11 cellular contexts compared by ENCODE assay signal in genomic region chr2:20317198-20317597, GRCh38.
"Had no signal": no experiment of that assay in that cellular context is flagged by ENCODE, and none has a peak within 500 bp of the region (broad histone marks: within the 10 kb centered on the region; RNA-seq: fewer than 3 reads in every experiment).

No MANE protein-coding gene starts in this region.

- DNase-seq: activated CD4-positive, alpha-beta T cell treated with anti-CD3 and anti-CD28 coated beads, Interleukin-2, amount 10 ng/mL, durations not matched to agents 7 days and 5 days; activated CD4-positive, CD25-positive, alpha-beta regulatory T cell; activated naive CD4-positive, alpha-beta T cell; dorsolateral prefrontal cortex; esophagus squamous epithelium; foreskin fibroblast; pancreas; stimulated activated CD4-positive, alpha-beta T cell treated with anti-CD3 and anti-CD28 coated beads, Interleukin-4, amount 100 ng/mL, for 24 hours; stimulated activated naive CD8-positive, alpha-beta T cell treated with anti-CD3 and anti-CD28 coated beads, Interleukin-15, amount 100 ng/mL, for 72 hours had no signal

- H3K27ac ChIP-seq: dorsolateral prefrontal cortex, esophagus squamous epithelium, pancreas, thoracic aorta had no signal

- ATAC-seq: pancreas; stimulated activated naive CD8-positive, alpha-beta T cell treated with anti-CD3 and anti-CD28 coated beads, Interleukin-15, amount 100 ng/mL, for 72 hours had no signal

- H3K4me3 ChIP-seq: dorsolateral prefrontal cortex, esophagus squamous epithelium, pancreas, thoracic aorta had no signal

- H3K4me1 ChIP-seq: pancreas had no signal

- H3K9me3 Mint-ChIP-seq: activated CD4-positive, alpha-beta T cell treated with anti-CD3 and anti-CD28 coated beads, Interleukin-2, amount 10 ng/mL, durations not matched to agents 7 days and 5 days; neural crest cell; stimulated activated naive CD8-positive, alpha-beta T cell treated with anti-CD3 and anti-CD28 coated beads, Interleukin-15, amount 100 ng/mL, for 72 hours had no signal

- H3K27me3 Mint-ChIP-seq: activated CD4-positive, alpha-beta T cell treated with anti-CD3 and anti-CD28 coated beads, Interleukin-2, amount 10 ng/mL, durations not matched to agents 7 days and 5 days; stimulated activated naive CD8-positive, alpha-beta T cell treated with anti-CD3 and anti-CD28 coated beads, Interleukin-15, amount 100 ng/mL, for 72 hours had no signal

- H3K27me3 ChIP-seq: dorsolateral prefrontal cortex, esophagus squamous epithelium, pancreas had no signal

- H3K27ac Mint-ChIP-seq: activated CD4-positive, alpha-beta T cell treated with anti-CD3 and anti-CD28 coated beads, Interleukin-2, amount 10 ng/mL, durations not matched to agents 7 days and 5 days had no signal

- H3K4me3 Mint-ChIP-seq: activated CD4-positive, alpha-beta T cell treated with anti-CD3 and anti-CD28 coated beads, Interleukin-2, amount 10 ng/mL, durations not matched to agents 7 days and 5 days; neural crest cell; stimulated activated naive CD8-positive, alpha-beta T cell treated with anti-CD3 and anti-CD28 coated beads, Interleukin-15, amount 100 ng/mL, for 72 hours had no signal
